In genomic region chr16:50585331-50585776, GRCh38 we compare ENCODE assay signal across 1 cellular context.
TF ChIP-seq lines count a peak whose summit lies in the region.

No MANE protein-coding gene starts in this region.

TF ChIP-seq in IMR-90, 13 proteins besides CTCF, POLR2A, EP300 and RAD21 (continued from another document):
- TF ChIP-seq ELK1 (IDR thresholded peaks at IDR 0.05; ENCODE audit: borderline replicate concordance, low read depth, low read length) (no peak), BHLHE40 (IDR thresholded peaks at IDR 0.05; ENCODE audit: low read depth, low read length) (no peak), FOS (IDR thresholded peaks at IDR 0.05; ENCODE audit: low read depth, low read length) (no peak), CHD1 (IDR thresholded peaks at IDR 0.05; ENCODE audit: low read depth, low read length) (no peak), RFX5 (IDR thresholded peaks at IDR 0.05; ENCODE audit: low read depth, low read length) (no peak), NFE2L2 (IDR thresholded peaks at IDR 0.05; ENCODE audit: low read depth, low read length) (no peak)
